In the genomic region with DNA sequence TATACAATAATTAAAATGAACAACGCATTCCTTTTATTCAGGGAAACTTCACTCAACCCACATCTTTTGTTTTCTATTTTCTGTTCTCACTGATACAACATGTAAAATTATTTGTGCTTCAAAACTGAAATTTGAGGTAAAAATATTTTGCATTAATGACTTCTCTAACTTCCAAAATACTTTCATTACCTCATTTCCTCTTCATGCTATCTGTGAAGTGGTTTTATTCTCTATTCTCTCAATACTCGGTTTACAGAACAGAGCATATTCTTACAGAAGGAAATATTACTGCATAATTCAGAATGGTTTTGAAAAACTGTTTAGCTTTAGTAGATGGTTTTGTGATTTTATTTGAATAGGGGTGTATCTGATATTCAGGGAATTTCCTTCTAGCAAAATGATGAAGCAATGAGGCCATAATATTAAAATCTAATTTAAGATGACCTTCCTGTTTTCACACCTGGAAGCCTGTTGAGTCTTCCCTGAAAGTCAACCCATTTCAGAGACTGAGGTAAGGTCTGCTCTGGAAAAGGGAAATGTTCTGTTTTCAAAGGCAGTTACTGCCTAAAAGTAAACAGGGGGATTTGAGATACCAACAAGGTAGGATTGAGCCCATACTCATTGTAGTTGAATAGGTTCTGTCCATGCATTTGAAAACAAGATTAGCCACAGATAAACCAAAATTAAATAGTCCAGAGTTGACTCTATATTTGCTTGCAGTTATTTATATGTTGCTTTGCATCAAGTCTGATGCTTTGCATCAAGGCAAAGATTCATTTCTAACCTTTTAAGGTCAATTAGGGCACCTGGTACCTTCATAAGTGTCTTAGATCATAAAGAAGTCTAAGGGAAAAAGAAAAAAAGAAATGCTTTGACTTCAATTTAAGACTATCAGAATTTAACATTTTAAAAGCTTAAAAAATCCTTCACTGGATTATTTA, we compare ENCODE assay signal across 14 cellular contexts. TPM values are rescaled to one million over a fixed set of nuclear protein-coding genes. Genes with fewer than 3 reads are reported as not detected.
A peak's percentile ranks its signal among the peaks of the same experiment; 100 is the strongest.
DNase-seq lines count a peak whose midpoint lies in the region; ATAC-seq, FAIRE-seq and TF ChIP-seq lines count a peak whose summit lies in the region.
"Had no signal": no experiment of that assay in that cellular context is flagged by ENCODE, and none has a peak within 500 bp of the region (broad histone marks: within the 10 kb centered on the region; RNA-seq: fewer than 3 reads in every experiment).

No MANE protein-coding gene starts in this region.

- no peaks in the 10 kb centered on the region for H3K79me1 ChIP-seq in H9 (ENCODE audit: insufficient read depth, low read depth, low read length, poor library complexity, severe bottlenecking)

- no peak overlapping the region for H3K4me3 ChIP-seq in kidney (ENCODE audit: low read length in 2 of 2)
- H3K4me3 ChIP-seq: SK-N-MC had no signal

- no peaks in the 10 kb centered on the region for H3K9me3 Mint-ChIP-seq in activated B cell treated with CpG ODN at 0.5 μM for 24 hours
- H3K9me3 Mint-ChIP-seq in H9, result no peaks in the 10 kb centered on the region

- no peak overlapping the region for H3K56ac ChIP-seq in H9 (ENCODE audit: insufficient read length, low read depth, low read length)

- no peak for TF ChIP-seq CTCF in GM10266 (IDR thresholded peaks at IDR 0.05; ENCODE audit: control insufficient read depth, insufficient read depth, low read depth, missing control alignments)
- TF ChIP-seq CTCF in activated B cell treated with CpG ODN at 0.5 μM for 24 hours (IDR thresholded peaks at IDR 0.05), result no peak
- no peak for TF ChIP-seq CTCF in kidney (IDR thresholded peaks at IDR 0.05; ENCODE audit: borderline replicate concordance, extremely low read depth, insufficient read depth)
- TF ChIP-seq CTCF in H9 (conservative IDR thresholded peaks at IDR 0.05), result no peak

- H2BK12ac ChIP-seq in H9 (ENCODE audit: insufficient read length, low read depth, low read length), result no peak overlapping the region

- no peak overlapping the region for H2BK5ac ChIP-seq in H9 (ENCODE audit: insufficient read length, low read length)

- H3K27ac ChIP-seq in kidney (ENCODE audit: low read depth in 2 of 2, low read length in 2 of 2) (no peak overlapping the region), H9 (ENCODE audit: insufficient read length, low read depth, low read length) (no peak overlapping the region)
- H3K27ac ChIP-seq: SK-N-MC had no signal

- no CpG with 5 or more reads among the region's 2 CpGs for WGBS in H9 (ENCODE audit: extremely low coverage, insufficient read length, low lambda C conversion rate)

- no peak overlapping the region for H2AK5ac ChIP-seq in H9 (ENCODE audit: insufficient read length, low read length)

- H3K18ac ChIP-seq in H9 (ENCODE audit: insufficient read length, low read depth, low read length), result no peak overlapping the region

- no peaks in the 10 kb centered on the region for H3K27me3 ChIP-seq in H9 (ENCODE audit: insufficient read depth, low read length)

- no peaks in the 10 kb centered on the region for H3K23me2 ChIP-seq in H9 (ENCODE audit: insufficient read length, low read depth, low read length, poor library complexity, severe bottlenecking)

- no peak overlapping the region for H2BK120ac ChIP-seq in H9 (ENCODE audit: low read depth, low read length, poor library complexity, severe bottlenecking)

- H3K27me3 Mint-ChIP-seq in activated B cell treated with CpG ODN at 0.5 μM for 24 hours (no peaks in the 10 kb centered on the region), H9 (ENCODE audit: low read depth) (no peaks in the 10 kb centered on the region)

- POLR2A ChIA-PET in activated B cell treated with CpG ODN at 0.5 μM for 24 hours (lab: Charles Lee), result interaction anchor here (0.6 to 6.6 kb wide), 7 partner anchors 21 to 581 kb away, joined by 3 to 52 read pairs (median 6); a partner anchor contains a TSS

- intact Hi-C loops in activated B cell treated with CpG ODN at 0.5 μM for 24 hours (cut with micrococcal nuclease), result loop anchor here (5.0 kb wide), 1 partner anchor 34 kb away; no protein-coding TSS in a partner anchor
- intact Hi-C loops in kidney (cut with DNase I), result no loop called here

- H4K91ac ChIP-seq in H9 (ENCODE audit: insufficient read length, low read depth, low read length), result no peak overlapping the region

- no peak overlapping the region for H4K5ac ChIP-seq in H9 (ENCODE audit: insufficient read length, low read depth, low read length)

- H4K20me1 ChIP-seq in H9 (ENCODE audit: control insufficient read depth, insufficient read depth, insufficient read length), result no peaks in the 10 kb centered on the region

- DNase-seq in GM10266 (ENCODE audit: extremely low spot score) (peak; percentile 26), activated B cell treated with CpG ODN at 0.5 μM for 24 hours (no peak), LoVo (ENCODE audit: low spot score) (no peak), kidney (no peak), H9 (no peak)
- no peak for DNase-seq in effector CD8-positive, alpha-beta T cell (lab: John Stamatoyannopoulos, UW)
- DNase-seq: activated gamma-delta T cell; DMS79 treated with DMSO at 0.1 percent for 48 hours; NCI-H1694; stimulated activated CD4-positive, alpha-beta T cell treated with anti-CD3 and anti-CD28 coated beads, Interleukin-4, amount 100 ng/mL, for 1 hour had no signal

- CTCF ChIA-PET in activated B cell treated with CpG ODN at 0.5 μM for 24 hours (lab: Charles Lee), result interaction anchor here (2.0 to 3.0 kb wide), 3 partner anchors 26 to 32 kb away, joined by 7 to 11 read pairs (median 11); no protein-coding TSS in a partner anchor

- peak overlapping the region; percentile 83 for H3K4me3 Mint-ChIP-seq in activated B cell treated with CpG ODN at 0.5 μM for 24 hours
- no peak overlapping the region for H3K4me3 Mint-ChIP-seq in H9

- no peak overlapping the region for H2BK20ac ChIP-seq in H9 (ENCODE audit: low read depth, low read length, poor library complexity, severe bottlenecking)

- no peaks in the 10 kb centered on the region for H3K36me3 ChIP-seq in kidney (ENCODE audit: control insufficient read depth in 1 of 2, insufficient read depth in 2 of 2, low read length in 2 of 2)

- ATAC-seq in GM19324 (IDR thresholded peaks at IDR 0.05; ENCODE audit: low FRiP score, unreplicated experiment) (peak; percentile 75), HG02885 (IDR thresholded peaks at IDR 0.05; ENCODE audit: poor library complexity, unreplicated experiment) (peak; percentile 83), activated B cell treated with CpG ODN at 0.5 μM for 24 hours (ENCODE audit: low read depth) (peak; percentile 41)

- no peak overlapping the region for H2AFZ ChIP-seq in H9 (ENCODE audit: low read length)

- no peaks in the 10 kb centered on the region for H3K79me2 ChIP-seq in H9 (ENCODE audit: insufficient read depth, low read length)

- H3K4me1 ChIP-seq in kidney (ENCODE audit: control insufficient read depth in 1 of 2, insufficient read depth in 1 of 2, low read depth in 1 of 2, low read length in 2 of 2), result no peaks in the 10 kb centered on the region
- H3K4me1 ChIP-seq in H9 (ENCODE audit: insufficient read depth, low read length), result no peaks in the 10 kb centered on the region; the same call in 1 of the 2 replicates

- no peak overlapping the region for H3K23ac ChIP-seq in H9 (ENCODE audit: insufficient read length, low read depth, low read length)

- no peak overlapping the region for H3K4ac ChIP-seq in H9 (ENCODE audit: low read depth, low read length)

- no peak overlapping the region for H3T11ph ChIP-seq in H9 (ENCODE audit: low read length)

- H3K36me3 Mint-ChIP-seq in activated B cell treated with CpG ODN at 0.5 μM for 24 hours (ENCODE audit: low read depth), result peaks cover 11% of the 10 kb centered on the region
- H3K36me3 Mint-ChIP-seq in H9 (ENCODE audit: insufficient read depth in 1 of 3, low read depth in 3 of 3), result no peaks in the 10 kb centered on the region

- no peak overlapping the region for H4K8ac ChIP-seq in H9 (replicated peaks; ENCODE audit: insufficient read length, low read depth, low read length)

- no peak overlapping the region for H3K9ac ChIP-seq in kidney (ENCODE audit: low read length in 2 of 2)
- no peak overlapping the region for H3K9ac ChIP-seq in H9 (ENCODE audit: extremely low read depth, insufficient read length, low read length)

- peak overlapping the region; percentile 87 for H3K27ac Mint-ChIP-seq in activated B cell treated with CpG ODN at 0.5 μM for 24 hours
- no peak overlapping the region for H3K27ac Mint-ChIP-seq in H9

- H3K4me2 ChIP-seq in H9 (ENCODE audit: insufficient read depth, insufficient read length, low read length), result no peak overlapping the region

- H2BK15ac ChIP-seq in H9 (ENCODE audit: low read depth, low read length), result no peak overlapping the region

- FAIRE-seq in kidney (lab: Jason Lieb, UNC), result no peak
- FAIRE-seq: endometrium had no signal

- H3K4me1 Mint-ChIP-seq in activated B cell treated with CpG ODN at 0.5 μM for 24 hours (peaks cover 84% of the 10 kb centered on the region), H9 (peaks cover 3 to 9% of the 10 kb centered on the region in 2 experiments; a peak in 3 of 4 replicates)

- no peak overlapping the region for H3K14ac ChIP-seq in H9 (ENCODE audit: insufficient read depth, low read length)

- H3K9me3 ChIP-seq in kidney (ENCODE audit: control insufficient read depth in 1 of 2, low read length in 2 of 2) (no peaks in the 10 kb centered on the region), H9 (ENCODE audit: control insufficient read depth, low read depth, low read length) (no peaks in the 10 kb centered on the region)

RNA-seq across cellular contexts. Expression of a gene that starts 50.8 kb away (rescaled TPM):
- total RNA-seq in activated B cell treated with CpG ODN at 0.5 μM for 24 hours (14.4 and 17.8 TPM in 2 replicates), kidney (22.5 TPM), H9 (2021) (22.4 TPM in 2 replicates)
- 12.7 TPM for polyA plus RNA-seq in kidney (ENCODE audit: insufficient read depth, low read depth, low replicate concordance)

RNA-seq across cellular contexts. Expression of a gene that starts 51.3 kb away (rescaled TPM):
- total RNA-seq in activated B cell treated with CpG ODN at 0.5 μM for 24 hours (7.0 and 7.8 TPM in 2 replicates), kidney (5.7 TPM), H9 (2021) (2.3 TPM in 2 replicates)
- 3.0 TPM for polyA plus RNA-seq in kidney (ENCODE audit: insufficient read depth, low read depth, low replicate concordance)
